In genomic region chr6:106122306-106122940, GRCh38 we compare ENCODE assay signal across 17 cellular contexts.
"Had no signal": no experiment of that assay in that cellular context is flagged by ENCODE, and none has a peak within 500 bp of the region (broad histone marks: within the 10 kb centered on the region; RNA-seq: fewer than 3 reads in every experiment).

No MANE protein-coding gene starts in this region.

- H3K9me3 Mint-ChIP-seq: stimulated activated naive CD8-positive, alpha-beta T cell treated with anti-CD3 and anti-CD28 coated beads, Interleukin-15, amount 100 ng/mL, for 72 hours had no signal

- H3K4me3 Mint-ChIP-seq: activated CD4-positive, alpha-beta T cell treated with anti-CD3 and anti-CD28 coated beads, Interleukin-2, amount 10 ng/mL, durations not matched to agents 7 days and 5 days; activated naive CD8-positive, alpha-beta T cell; neural crest cell; stimulated activated naive CD8-positive, alpha-beta T cell treated with anti-CD3 and anti-CD28 coated beads, Interleukin-15, amount 100 ng/mL, for 72 hours had no signal

- H3K27ac Mint-ChIP-seq: activated CD4-positive, alpha-beta T cell treated with anti-CD3 and anti-CD28 coated beads, Interleukin-2, amount 10 ng/mL, durations not matched to agents 7 days and 5 days; activated naive CD8-positive, alpha-beta T cell; stimulated activated naive CD8-positive, alpha-beta T cell treated with anti-CD3 and anti-CD28 coated beads, Interleukin-15, amount 100 ng/mL, for 72 hours had no signal

- ATAC-seq: body of pancreas; left lobe of liver; right lobe of liver; stimulated activated naive CD8-positive, alpha-beta T cell treated with anti-CD3 and anti-CD28 coated beads, Interleukin-15, amount 100 ng/mL, for 72 hours had no signal

- H3K36me3 Mint-ChIP-seq: activated naive CD8-positive, alpha-beta T cell had no signal

- DNase-seq: activated CD4-positive, alpha-beta T cell treated with anti-CD3 and anti-CD28 coated beads, Interleukin-2, amount 10 ng/mL, durations not matched to agents 7 days and 5 days; activated CD4-positive, CD25-positive, alpha-beta regulatory T cell; activated CD8-positive, alpha-beta memory T cell treated with anti-CD3 and anti-CD28 coated beads, Interleukin-2, amount 50 U/mL, for 48 hours; activated gamma-delta T cell treated with Interleukin-2 at 50 U/mL for 16 hours; amygdala; body of pancreas; central memory CD4-positive, alpha-beta T cell; cortex of kidney; effector CD4-positive, alpha-beta T cell; islet precursor cell; midbrain; right lobe of liver; stimulated activated naive CD8-positive, alpha-beta T cell treated with anti-CD3 and anti-CD28 coated beads, Interleukin-15, amount 100 ng/mL, for 72 hours; testis had no signal
